ENCODE assay signal across 14 cellular contexts in genomic region chr11:15884131-15884530, GRCh38.
"Had no signal": no experiment of that assay in that cellular context is flagged by ENCODE, and none has a peak within 500 bp of the region (broad histone marks: within the 10 kb centered on the region; RNA-seq: fewer than 3 reads in every experiment).

No MANE protein-coding gene starts in this region.

- H3K27ac ChIP-seq: epithelial cell of prostate, left lung had no signal

- H3K36me3 ChIP-seq: left lung, prostate gland, transverse colon had no signal

- H3K9me3 ChIP-seq: left lung, prostate gland, transverse colon had no signal

- ATAC-seq: activated CD4-positive, CD25-positive, alpha-beta regulatory T cell treated with anti-CD3 and anti-CD28 coated beads, Interleukin-2, amount 50 U/mL, for 24 hours; effector memory CD8-positive, alpha-beta T cell; natural killer cell treated with Interleukin-12 subunit alpha and Interleukin-12 subunit beta and Interleukin-15 and Interleukin-18, amount 100 ng/mL, for 72 hours; stimulated activated effector memory CD8-positive, alpha-beta T cell treated with anti-CD3 and anti-CD28 coated beads, Interleukin-12 subunit alpha, Interleukin-12 subunit beta, amount 100 ng/mL, for 72 hours; T-cell had no signal

- DNase-seq: activated CD4-positive, alpha-beta T cell treated with anti-CD3 and anti-CD28 coated beads, Interleukin-2, amount 50 U/mL, for 1 hour; activated CD8-positive, alpha-beta memory T cell treated with anti-CD3 and anti-CD28 coated beads for 24 hours; activated naive CD8-positive, alpha-beta T cell treated with anti-CD3 and anti-CD28 coated beads for 36 hours; dermis blood vessel endothelial cell; effector memory CD8-positive, alpha-beta T cell; left lung; T-cell; T1000; transverse colon had no signal

- H3K27me3 ChIP-seq: left lung, transverse colon had no signal

- H3K4me1 ChIP-seq: left lung, prostate gland had no signal

- H3K4me3 ChIP-seq: left lung, prostate gland, transverse colon had no signal
